Comparison of ENCODE assay signal across 7 cellular contexts in the genomic region with DNA sequence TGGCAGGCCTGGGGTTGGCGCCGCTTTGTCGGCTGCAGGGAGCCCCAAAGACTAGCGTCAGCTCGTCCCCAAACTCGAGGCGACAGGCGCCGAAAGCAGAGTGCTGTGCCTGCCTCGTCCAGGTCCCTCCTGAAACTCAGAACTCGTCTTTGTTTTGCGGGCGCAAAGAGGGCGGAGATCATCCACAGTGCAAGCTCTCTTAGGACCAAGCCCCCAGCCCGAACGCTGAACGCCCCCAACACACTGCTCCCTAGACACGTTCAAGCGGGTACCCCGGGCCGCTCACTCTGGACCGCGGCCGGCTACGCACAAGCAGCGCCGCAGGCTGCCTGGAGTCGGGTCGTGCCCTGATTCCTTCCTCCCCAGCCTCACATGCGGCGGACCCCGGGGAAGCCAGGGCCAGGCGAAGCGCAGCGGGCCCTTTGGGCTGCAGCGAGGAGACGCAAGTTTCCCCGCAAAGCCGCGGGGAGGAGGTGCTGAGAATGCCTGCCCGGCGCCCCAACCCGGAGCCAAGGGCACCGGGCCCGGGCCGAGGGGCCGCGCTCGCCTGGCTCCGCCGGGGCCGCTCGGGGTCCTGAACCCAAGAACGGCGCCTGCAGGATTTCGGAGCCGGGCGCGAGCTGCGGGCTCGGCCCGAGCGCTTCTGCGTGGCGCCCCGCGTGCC. TPM values are rescaled to one million over a fixed set of nuclear protein-coding genes. Genes with fewer than 3 reads are reported as not detected.
DNase-seq lines count a peak whose midpoint lies in the region; TF ChIP-seq lines count a peak whose summit lies in the region.

No MANE protein-coding gene starts in this region.

- TF ChIP-seq CTCF in prostate gland (IDR thresholded peaks at IDR 0.05): no peak

- TF ChIP-seq POLR2A in prostate gland (IDR thresholded peaks at IDR 0.05): no peak

- WGBS in esophagus, 2 donors: 1 to 3% methylated on average over 37 to 67 of the region's 67 CpGs
- 1% methylated on average over 61 of the region's 67 CpGs for WGBS in prostate gland

- H3K4me1 ChIP-seq in esophagus (ENCODE audit: control insufficient read depth in 2 of 2, insufficient read depth in 2 of 2, low read length in 1 of 2) (peaks cover 5 to 13% of the 10 kb centered on the region in 2 donors), prostate gland (replicated peaks) (peaks cover 10% of the 10 kb centered on the region)

- intact Hi-C loops in prostate gland (cut with DNase I): loop anchor here (5.0 kb wide), 1 partner anchor 189 kb away; no protein-coding TSS in a partner anchor

- H3K27me3 ChIP-seq in esophagus (ENCODE audit: control insufficient read depth in 1 of 2, insufficient read depth in 2 of 2, low read length in 2 of 2) (peaks cover 0 to 10% of the 10 kb centered on the region in 2 donors), prostate gland (replicated peaks; ENCODE audit: insufficient read depth) (no peaks in the 10 kb centered on the region)

- H3K4me3 ChIP-seq in GM08714 (ENCODE audit: low read length) (peak overlapping the region; percentile 28; the same call in 1 of the 2 replicates), esophagus (ENCODE audit: low read depth in 1 of 2, low read length in 2 of 2) (peak overlapping the region; percentile 40 to 49), prostate gland (peak overlapping the region; percentile 27 to 37)

- peak; percentile 81 for DNase-seq in NCI-H69 (lab: John Stamatoyannopoulos, UW)
- DNase-seq in prostate gland (ENCODE audit: low spot score): no peak
- no peak for DNase-seq in AG08396 (ENCODE audit: low spot score)
- no peak for DNase-seq in NCI-H2081 (lab: John Stamatoyannopoulos, UW)
- DNase-seq in NCI-H526 treated with DMSO at 0.1 percent for 48 hours (lab: John Stamatoyannopoulos, UW): no peak

- H3K9me3 ChIP-seq in esophagus (ENCODE audit: control insufficient read depth in 2 of 2, insufficient read depth in 1 of 2, low read depth in 1 of 2, low read length in 1 of 2) (peaks cover 0 to 3% of the 10 kb centered on the region in 2 donors), prostate gland (no peaks in the 10 kb centered on the region)

- H3K27ac ChIP-seq in esophagus (ENCODE audit: low read depth in 2 of 2, low read length in 1 of 2): no peak overlapping the region
- no peak overlapping the region for H3K27ac ChIP-seq in prostate gland

- H3K36me3 ChIP-seq in esophagus (ENCODE audit: control insufficient read depth in 2 of 2, insufficient read depth in 2 of 2, low read length in 1 of 2): no peaks in the 10 kb centered on the region
- no peaks in the 10 kb centered on the region for H3K36me3 ChIP-seq in prostate gland

RNA-seq across cellular contexts. Expression of gene FSTL4, which starts 0.9 kb away (rescaled TPM):
- 1 to 10 TPM in 1 of 2 donors, under 1 TPM in 1; 0.67 to 2.1 TPM for polyA plus RNA-seq in esophagus
- total RNA-seq in prostate gland: 10 to 100 TPM in 1 of 2 donors, 1 to 10 TPM in 1; 4.5 to 10.1 TPM
